13 cellular contexts compared by ENCODE assay signal in the genomic region with DNA sequence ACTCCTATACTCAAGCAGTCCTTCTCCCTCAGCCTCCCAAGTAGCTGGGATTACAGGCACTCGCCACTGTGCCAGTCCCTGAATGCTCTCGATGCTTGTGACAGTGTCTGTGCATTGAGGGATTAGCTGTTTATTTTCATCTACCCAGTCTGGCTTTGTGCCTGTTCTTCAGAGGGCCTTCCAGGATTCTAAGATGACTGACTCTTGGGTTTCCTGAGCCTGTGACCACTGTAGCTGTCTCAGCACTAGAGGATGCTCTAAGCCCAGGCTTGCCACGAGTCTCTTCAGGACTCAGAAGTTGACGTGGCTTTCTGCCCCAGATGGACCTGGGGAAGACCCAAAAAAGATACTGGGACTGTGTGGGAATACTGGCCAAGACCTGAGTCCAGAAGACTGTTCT.
DNase-seq lines count a peak whose midpoint lies in the region; ATAC-seq, FAIRE-seq and TF ChIP-seq lines count a peak whose summit lies in the region.
"Had no signal": no experiment of that assay in that cellular context is flagged by ENCODE, and none has a peak within 500 bp of the region (broad histone marks: within the 10 kb centered on the region; RNA-seq: fewer than 3 reads in every experiment).

No MANE protein-coding gene starts in this region.

- H3K27ac ChIP-seq in Karpas-422 (ENCODE audit: low read length) = no peak overlapping the region
- H3K27ac ChIP-seq in H1 (ENCODE audit: low read depth, low read length) = no peak overlapping the region
- H3K27ac ChIP-seq in neural progenitor cell = no peak overlapping the region
- H3K27ac ChIP-seq: brain microvascular endothelial cell, SJSA1 had no signal

- no peak overlapping the region for H4K5ac ChIP-seq in H1 (ENCODE audit: insufficient read length, low read depth, low read length)

- no peaks in the 10 kb centered on the region for H3K9me3 Mint-ChIP-seq in neural progenitor cell

- DNase-seq in GM12864 (ENCODE audit: low read depth) (no peak), Karpas-422 (peak; percentile 72), H1 (ENCODE audit: low read depth in 1 of 2, low spot score in 2 of 2) (no peak), neural progenitor cell (ENCODE audit: low spot score) (peak; percentile 18), activated gamma-delta T cell treated with Interleukin-2 at 50 U/mL for 16 hours (no peak), AG08395 (ENCODE audit: low spot score) (no peak), NCI-H345 treated with DMSO at 0.1 percent for 48 hours (lab: John Stamatoyannopoulos, UW; ENCODE audit: unreplicated experiment) (no peak)
- DNase-seq: brain microvascular endothelial cell; NCI-H2107; stimulated activated CD4-positive, alpha-beta T cell treated with anti-CD3 and anti-CD28 coated beads, Interleukin-12 subunit alpha, Interleukin-12 subunit beta, amount 100 ng/mL, for 4 hours; stimulated activated naive CD4-positive, alpha-beta T cell had no signal

- no peak for ATAC-seq in HG03432 (IDR thresholded peaks at IDR 0.05; ENCODE audit: unreplicated experiment)

- no peak overlapping the region for H2AK5ac ChIP-seq in H1 (ENCODE audit: low read depth, low read length)

- H3K9ac ChIP-seq in Karpas-422 (ENCODE audit: low read length) (no peak overlapping the region), H1 (replicated peaks in 1 of 4; ENCODE audit: extremely low read depth in 1 of 4, low read depth in 3 of 4, low read length in 3 of 4) (no peak overlapping the region), neural progenitor cell (no peak overlapping the region)

- no peaks in the 10 kb centered on the region for H3K23me2 ChIP-seq in H1 (ENCODE audit: low read depth, low read length)

- no peak overlapping the region for H3K18ac ChIP-seq in H1 (ENCODE audit: extremely low read depth, low read length)

- H4K8ac ChIP-seq in H1 (ENCODE audit: extremely low read depth, insufficient read depth, low read length) = no peak overlapping the region

- no peak overlapping the region for H3K14ac ChIP-seq in H1 (ENCODE audit: insufficient read length)

- TF ChIP-seq POLR2A in H1 (IDR thresholded peaks at IDR 0.05; ENCODE audit: control extremely low read depth in 1 of 2, low read depth in 2 of 2, low read length in 2 of 2) = no peak

- H3K9me3 ChIP-seq in Karpas-422 (ENCODE audit: low read length) (no peaks in the 10 kb centered on the region), H1 (ENCODE audit: insufficient read depth in 2 of 2, low read depth in 1 of 2, low read length in 1 of 2) (no peaks in the 10 kb centered on the region), neural progenitor cell (ENCODE audit: low read depth) (no peaks in the 10 kb centered on the region)
- H3K9me3 ChIP-seq: SJSA1 had no signal

- H3K79me2 ChIP-seq in Karpas-422 (ENCODE audit: low read length) (no peaks in the 10 kb centered on the region), H1 (ENCODE audit: control insufficient read depth in 1 of 2, insufficient read depth in 2 of 2, low read length in 2 of 2) (no peaks in the 10 kb centered on the region), neural progenitor cell (ENCODE audit: low read depth) (no peaks in the 10 kb centered on the region)

- H3K4me2 ChIP-seq in Karpas-422 (ENCODE audit: low read depth, low read length, poor library complexity, severe bottlenecking) = no peak overlapping the region
- H3K4me2 ChIP-seq in H1 (ENCODE audit: insufficient read depth in 1 of 2, low read depth in 2 of 2, low read length in 2 of 2) = no peak overlapping the region
- no peak overlapping the region for H3K4me2 ChIP-seq in neural progenitor cell

- no peak overlapping the region for H3K23ac ChIP-seq in H1 (ENCODE audit: insufficient read length)

- no peak for TF ChIP-seq EP300 in H1 (IDR thresholded peaks at IDR 0.05; ENCODE audit: borderline replicate concordance in 1 of 2, low read depth in 2 of 2, low read length in 2 of 2)

- no peaks in the 10 kb centered on the region for H4K20me1 ChIP-seq in Karpas-422 (ENCODE audit: insufficient read depth, low read depth, low read length)
- H4K20me1 ChIP-seq in H1 (replicated peaks in 1 of 2; ENCODE audit: control insufficient read depth in 1 of 2, insufficient read depth in 2 of 2, low read length in 2 of 2) = no peaks in the 10 kb centered on the region
- H4K20me1 ChIP-seq in neural progenitor cell (ENCODE audit: low read depth) = no peaks in the 10 kb centered on the region

- H3K9me2 ChIP-seq in Karpas-422 (replicated peaks; ENCODE audit: insufficient read depth, low read length) = no peaks in the 10 kb centered on the region

- no peak overlapping the region for H3K4me3 Mint-ChIP-seq in neural progenitor cell

- H2AFZ ChIP-seq in Karpas-422 (ENCODE audit: low read length) = no peak overlapping the region
- no peak overlapping the region for H2AFZ ChIP-seq in H1 (ENCODE audit: low read length)
- no peak overlapping the region for H2AFZ ChIP-seq in neural progenitor cell (replicated peaks)

- no peak overlapping the region for H3K4ac ChIP-seq in H1 (replicated peaks; ENCODE audit: insufficient read length, low read depth, low read length)

- H2BK15ac ChIP-seq in H1 (ENCODE audit: low read length) = no peak overlapping the region

- no peaks in the 10 kb centered on the region for H3K36me3 ChIP-seq in Karpas-422 (ENCODE audit: insufficient read depth, low read length)
- H3K36me3 ChIP-seq in H1 (ENCODE audit: control insufficient read depth in 2 of 4, insufficient read depth in 4 of 4, low read length in 3 of 4) = no peaks in the 10 kb centered on the region
- H3K36me3 ChIP-seq in neural progenitor cell = no peaks in the 10 kb centered on the region

- H2BK12ac ChIP-seq in H1 (ENCODE audit: low read depth, low read length) = no peak overlapping the region

- H2BK20ac ChIP-seq in H1 (ENCODE audit: low read length) = no peak overlapping the region

- no peak overlapping the region for H3K4me3 ChIP-seq in GM12864 (ENCODE audit: low read depth, low read length)
- no peak overlapping the region for H3K4me3 ChIP-seq in Karpas-422 (ENCODE audit: low read length)
- H3K4me3 ChIP-seq in H1 (ENCODE audit: extremely low read depth in 1 of 4, insufficient read depth in 2 of 4, low read depth in 3 of 4, low read length in 4 of 4) = no peak overlapping the region
- no peak overlapping the region for H3K4me3 ChIP-seq in neural progenitor cell
- H3K4me3 ChIP-seq: SJSA1 had no signal

- FAIRE-seq in H1 (lab: Jason Lieb, UNC) = no peak

- POLR2A ChIA-PET in H1 (lab: Charles Lee; ENCODE audit: partially characterized antibody) = no interaction called here

- H2BK120ac ChIP-seq in H1 (replicated peaks; ENCODE audit: low read depth, low read length) = no peak overlapping the region

- H3K27ac Mint-ChIP-seq in neural progenitor cell = no peak overlapping the region

- no peak overlapping the region for H2BK5ac ChIP-seq in H1 (ENCODE audit: low read depth, low read length)

- no peak overlapping the region for H4K91ac ChIP-seq in H1 (replicated peaks; ENCODE audit: insufficient read length, low read length)

- 84% methylated on average over 4 of the region's 4 CpGs; no CpG with 5 or more reads in 1 of the 2 experiments for WGBS in H1 (ENCODE audit: extremely low coverage in 1 of 2, insufficient coverage in 1 of 2, insufficient read length in 1 of 2, insufficient replicate concordance in 2 of 2, low coverage in 1 of 2, low lambda C conversion rate in 2 of 2, missing lambda C conversion rate in 1 of 2), 2 experiments

- peaks cover 7% of the 10 kb centered on the region for H3K36me3 Mint-ChIP-seq in neural progenitor cell

- CTCF ChIA-PET in H1 (lab: Charles Lee; ENCODE audit: partially characterized antibody) = interaction anchor here (0.6 to 1.7 kb wide), 5 partner anchors 8 to 88 kb away, joined by 3 to 4 read pairs (median 3); no protein-coding TSS in a partner anchor

- H3K27me3 Mint-ChIP-seq in neural progenitor cell (ENCODE audit: insufficient read depth, low read depth) = peaks cover 7% of the 10 kb centered on the region

- H3K79me1 ChIP-seq in H1 (ENCODE audit: low read depth, low read length) = no peaks in the 10 kb centered on the region

- peaks cover 4% of the 10 kb centered on the region for H3F3A ChIP-seq in neural progenitor cell (ENCODE audit: low read depth)

- H3K4me1 ChIP-seq in Karpas-422 (ENCODE audit: low read length) = no peaks in the 10 kb centered on the region
- peaks cover 0 to 2% (median under 1%) of the 10 kb centered on the region in 4 experiments; a peak in 2 of 7 replicates for H3K4me1 ChIP-seq in H1 (replicated peaks in 1 of 4; ENCODE audit: control insufficient read depth in 3 of 4, insufficient read depth in 4 of 4, low read length in 3 of 4)
- H3K4me1 ChIP-seq in neural progenitor cell = peaks cover 6% of the 10 kb centered on the region

- no peaks in the 10 kb centered on the region for H3K27me3 ChIP-seq in Karpas-422 (ENCODE audit: low read length)
- H3K27me3 ChIP-seq in H1 (replicated peaks in 1 of 4; ENCODE audit: control insufficient read depth in 3 of 4, extremely low read depth in 1 of 4, insufficient read depth in 3 of 4, low read length in 3 of 4) = no peaks in the 10 kb centered on the region
- H3K27me3 ChIP-seq in neural progenitor cell = no peaks in the 10 kb centered on the region
- H3K27me3 ChIP-seq: brain microvascular endothelial cell, SJSA1 had no signal

- peaks cover 3% of the 10 kb centered on the region for H3K4me1 Mint-ChIP-seq in neural progenitor cell

- peak; percentile 37 for TF ChIP-seq CTCF in GM12864 (IDR thresholded peaks at IDR 0.05; ENCODE audit: low read depth, low read length, missing control alignments)
- peak in 2 of 3 experiments; percentile 43 to 52; a peak in 3 of 4 replicates for TF ChIP-seq CTCF in H1 (IDR thresholded peaks at IDR 0.05; ENCODE audit: control extremely low read depth in 1 of 3, insufficient read depth in 1 of 3, low read depth in 1 of 3, low read length in 3 of 3)
- TF ChIP-seq CTCF in neural progenitor cell (IDR thresholded peaks at IDR 0.05) = peak; percentile 25

- peak; percentile 75 to 81 for TF ChIP-seq RAD21 in H1 (IDR thresholded peaks at IDR 0.05 in 1 of 2, conservative IDR thresholded peaks at IDR 0.05 in 1 of 2; ENCODE audit: low read depth in 2 of 2, low read length in 2 of 2)

- no peak overlapping the region for H3K56ac ChIP-seq in H1 (replicated peaks; ENCODE audit: insufficient read length, low read depth, low read length)

TF ChIP-seq in H1, 55 proteins besides CTCF, POLR2A, EP300 and RAD21:
- TF ChIP-seq JUN (IDR thresholded peaks at IDR 0.05; ENCODE audit: low read depth, low read length) (no peak), TAF1 (IDR thresholded peaks at IDR 0.05; ENCODE audit: low read depth, low read length) (no peak), SIX5 (IDR thresholded peaks at IDR 0.05; ENCODE audit: low read depth, low read length) (no peak), CBX8 (IDR thresholded peaks at IDR 0.05; ENCODE audit: borderline replicate concordance, low read depth, low read length) (no peak), NANOG (IDR thresholded peaks at IDR 0.05; ENCODE audit: insufficient read depth, low read depth, low read length, poor library complexity, severe bottlenecking) (no peak), SIRT6 (IDR thresholded peaks at IDR 0.05; ENCODE audit: low read length) (no peak)

Comparison
In these comparisons a context has a peak if more than half of its experiments do, and no peak if none do; other contexts are left out.
1. DNase-seq: peak in Karpas-422 (single experiment) and neural progenitor cell (single experiment); none in GM12864 (single experiment), H1 (0 of 2), activated gamma-delta T cell treated with Interleukin-2 at 50 U/mL for 16 hours (single experiment), AG08395 (single experiment) and NCI-H345 treated with DMSO at 0.1 percent for 48 hours (single experiment).
2. Peak in every context shown above with its lines, with median percentiles within 50 percentile points of each other: CTCF ChIP-seq.